In genomic region chr5:161001604-161002003, GRCh38 we compare ENCODE assay signal across 16 cellular contexts.
DNase-seq lines count a peak whose midpoint lies in the region; ATAC-seq and TF ChIP-seq lines count a peak whose summit lies in the region.
"Had no signal": no experiment of that assay in that cellular context is flagged by ENCODE, and none has a peak within 500 bp of the region (broad histone marks: within the 10 kb centered on the region; RNA-seq: fewer than 3 reads in every experiment).

No MANE protein-coding gene starts in this region.

- no peaks in the 10 kb centered on the region for H3K79me2 ChIP-seq in mesendoderm (ENCODE audit: control insufficient read depth, insufficient read depth, low read length)

- 100% methylated on average over 1 of the region's 1 CpG for WGBS in prostate gland
- WGBS in mesendoderm (ENCODE audit: extremely low coverage, insufficient coverage, low lambda C conversion rate): no CpG with 5 or more reads among the region's 1 CpG

- no peak overlapping the region for H4K8ac ChIP-seq in mesendoderm (ENCODE audit: low read depth, low read length)

- no peak for TF ChIP-seq POLR2A in prostate gland (IDR thresholded peaks at IDR 0.05)

- H3K56ac ChIP-seq in mesendoderm (ENCODE audit: low read length): no peak overlapping the region

- no peak overlapping the region for H4K5ac ChIP-seq in mesendoderm (ENCODE audit: low read length)

- H3K18ac ChIP-seq in mesendoderm (ENCODE audit: low read length): no peak overlapping the region

- H3K4me2 ChIP-seq in mesendoderm (ENCODE audit: low read length): no peak overlapping the region

- no peak overlapping the region for H3K27ac ChIP-seq in prostate gland
- no peak overlapping the region for H3K27ac ChIP-seq in mesendoderm (ENCODE audit: low read depth, low read length)

- no peak overlapping the region for H3K4me3 ChIP-seq in prostate gland
- H3K4me3 ChIP-seq in mesendoderm (ENCODE audit: low read length): no peak overlapping the region

- H2BK15ac ChIP-seq in mesendoderm (replicated peaks; ENCODE audit: low read depth): no peak overlapping the region

- no peaks in the 10 kb centered on the region for H3K79me1 ChIP-seq in mesendoderm (ENCODE audit: low read length)

- no peak overlapping the region for H3K9ac ChIP-seq in mesendoderm (ENCODE audit: low read length)

- intact Hi-C loops in prostate gland (cut with DNase I): no loop called here

- H3K36me3 ChIP-seq in prostate gland (no peaks in the 10 kb centered on the region), mesendoderm (ENCODE audit: control insufficient read depth, insufficient read depth, low read length) (no peaks in the 10 kb centered on the region)

- H2BK5ac ChIP-seq in mesendoderm (ENCODE audit: low read length): no peak overlapping the region

- no peak overlapping the region for H2BK120ac ChIP-seq in mesendoderm (ENCODE audit: low read depth, low read length)

- H3K23ac ChIP-seq in mesendoderm (ENCODE audit: low read length): no peak overlapping the region

- H2AK5ac ChIP-seq in mesendoderm (ENCODE audit: low read length): no peak overlapping the region

- DNase-seq in stimulated activated naive CD8-positive, alpha-beta T cell treated with anti-CD3 and anti-CD28 coated beads, Interleukin-15, Interleukin-2, amounts not matched to agents 100 U/mL and 50 U/mL, for 24 hours: no peak
- no peak for DNase-seq in COR-L47 (lab: John Stamatoyannopoulos, UW)
- no peak for DNase-seq in prostate gland (ENCODE audit: low spot score)
- no peak for DNase-seq in mesendoderm
- DNase-seq: activated CD4-positive, alpha-beta T cell treated with anti-CD3 and anti-CD28 coated beads for 48 hours; activated T-cell treated with anti-CD3 and anti-CD28 coated beads, Interleukin-2, amount 50 U/mL, for 4 hours; amniotic stem cell; CD4-positive, alpha-beta memory T cell; H9; islet precursor cell; NK-92 treated with Interleukin-12 subunit alpha and Interleukin-12 subunit beta, amount 100 ng/mL, for 24 hours; Right ventricle myocardium superior had no signal

- H3K9me3 ChIP-seq in prostate gland: no peaks in the 10 kb centered on the region

- no peak for TF ChIP-seq CTCF in prostate gland (IDR thresholded peaks at IDR 0.05)

- no peak overlapping the region for H3K4ac ChIP-seq in mesendoderm (ENCODE audit: low read depth, low read length)

- H3K27me3 ChIP-seq in prostate gland (replicated peaks; ENCODE audit: insufficient read depth): no peaks in the 10 kb centered on the region
- H3K27me3 ChIP-seq in mesendoderm (ENCODE audit: insufficient read depth, low read length, poor library complexity): no peaks in the 10 kb centered on the region

- ATAC-seq in GM18498 (IDR thresholded peaks at IDR 0.05; ENCODE audit: unreplicated experiment) (peak; percentile 90), GM19351 (IDR thresholded peaks at IDR 0.05; ENCODE audit: unreplicated experiment) (peak; percentile 84), HG02610 (IDR thresholded peaks at IDR 0.05; ENCODE audit: unreplicated experiment) (peak; percentile 50), HG03280 (IDR thresholded peaks at IDR 0.05; ENCODE audit: unreplicated experiment) (peak; percentile 77)
- ATAC-seq in stimulated activated naive CD8-positive, alpha-beta T cell treated with anti-CD3 and anti-CD28 coated beads, Interleukin-15, Interleukin-2, amounts not matched to agents 100 U/mL and 50 U/mL, for 24 hours: no peak
- ATAC-seq: activated T-cell treated with anti-CD3 and anti-CD28 coated beads, Interleukin-2, amount 50 U/mL, for 4 hours had no signal

- H3K4me1 ChIP-seq in prostate gland (replicated peaks) (no peaks in the 10 kb centered on the region), mesendoderm (ENCODE audit: control insufficient read depth, low read depth, low read length) (no peaks in the 10 kb centered on the region)
